Comparison of ENCODE assay signal across 8 cellular contexts in the genomic region with DNA sequence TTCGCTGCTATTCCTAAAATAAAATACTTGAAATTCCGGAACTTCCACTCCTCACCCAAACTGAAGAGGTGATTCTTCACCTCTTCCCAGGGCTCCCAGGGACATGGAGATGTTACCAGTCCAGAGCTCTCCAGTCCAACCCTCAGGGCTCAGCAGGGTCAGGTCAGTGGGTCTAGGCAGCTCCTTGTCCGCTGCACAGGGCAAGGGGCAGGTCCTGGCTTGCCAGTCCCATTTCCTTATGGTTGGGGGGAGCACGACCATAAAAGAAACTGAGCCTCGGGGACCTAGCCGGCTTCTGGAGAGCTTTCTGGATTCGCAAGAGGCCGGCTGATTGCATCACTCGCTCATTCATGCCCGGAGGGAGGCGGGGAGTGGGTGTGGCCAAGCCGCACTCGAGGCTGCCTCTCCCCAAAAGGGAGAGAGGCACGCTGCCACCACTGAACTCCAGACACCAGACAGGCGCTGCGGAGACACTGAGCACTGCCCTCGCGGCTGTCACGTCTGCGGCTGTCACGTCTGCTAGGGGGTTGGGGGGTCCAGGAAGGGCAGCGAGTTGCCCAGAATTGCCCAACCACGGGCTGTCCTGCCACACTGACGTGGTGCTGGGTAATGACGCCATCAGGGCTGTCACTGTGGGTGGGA.
A peak's percentile ranks its signal among the peaks of the same experiment; 100 is the strongest.
DNase-seq lines count a peak whose midpoint lies in the region; ATAC-seq and TF ChIP-seq lines count a peak whose summit lies in the region.

No MANE protein-coding gene starts in this region.

- peak overlapping the region; percentile 34; the same call in 1 of the 2 replicates for H3K4me2 ChIP-seq in KMS-11
- H3K4me2 ChIP-seq in parathyroid adenoma (ENCODE audit: low read length) = peak overlapping the region; percentile 25

- H3K4me1 Mint-ChIP-seq in activated naive CD8-positive, alpha-beta T cell (ENCODE audit: low read depth) = peaks cover 30% of the 10 kb centered on the region

- H3K9me3 ChIP-seq in parathyroid adenoma (ENCODE audit: control insufficient read depth, low read length) (no peaks in the 10 kb centered on the region), tibial artery (no peaks in the 10 kb centered on the region)

- H3K4me3 ChIP-seq in KMS-11 (IDR thresholded peaks at IDR 0.05; ENCODE audit: insufficient read depth, low read depth, low read length) (no peak overlapping the region), parathyroid adenoma (ENCODE audit: low read depth, low read length) (no peak overlapping the region), tibial artery (peak overlapping the region; percentile 30 to 34)

- H3K4me3 Mint-ChIP-seq in activated naive CD8-positive, alpha-beta T cell = peak overlapping the region; percentile 63

- no peaks in the 10 kb centered on the region for H3K9me3 Mint-ChIP-seq in activated naive CD8-positive, alpha-beta T cell (ENCODE audit: low read depth)

- TF ChIP-seq CTCF in KMS-11 (conservative IDR thresholded peaks at IDR 0.05; ENCODE audit: low read depth, low read length) = no peak
- TF ChIP-seq CTCF in parathyroid adenoma (IDR thresholded peaks at IDR 0.05) = no peak
- no peak for TF ChIP-seq CTCF in tibial artery (IDR thresholded peaks at IDR 0.05)

- DNase-seq in AG08396 (ENCODE audit: low spot score) (peak; percentile 96), SKM-1 treated with dmso at 0.1 percent for 144 hours (lab: John Stamatoyannopoulos, UW; ENCODE audit: unreplicated experiment) (peak; percentile 86), glomerular visceral epithelial cell (ENCODE audit: extremely low spot score) (peak; percentile 66), tibial artery (peak; percentile 97 to 99)

- peaks cover 2% of the 10 kb centered on the region for H3K36me3 Mint-ChIP-seq in activated naive CD8-positive, alpha-beta T cell

- peaks cover 36% of the 10 kb centered on the region for H4K20me1 ChIP-seq in KMS-11 (ENCODE audit: insufficient read depth)

- H3K4me1 ChIP-seq in KMS-11 (ENCODE audit: low read depth, poor library complexity, severe bottlenecking) = peaks cover 38% of the 10 kb centered on the region
- H3K4me1 ChIP-seq in parathyroid adenoma = peaks cover 5% of the 10 kb centered on the region
- peaks cover 0 to 49% (median 35%) of the 10 kb centered on the region in 4 donors for H3K4me1 ChIP-seq in tibial artery

- intact Hi-C loops in tibial artery (cut with DNase I; ENCODE audit: low total_unique reads) = loop anchor here (5.0 kb wide), 1 partner anchor 54 kb away; no protein-coding TSS in a partner anchor

- H3K79me2 ChIP-seq in KMS-11 (ENCODE audit: insufficient read depth, low read depth) = peaks cover 96% of the 10 kb centered on the region
- no peaks in the 10 kb centered on the region for H3K79me2 ChIP-seq in parathyroid adenoma

- peak; percentile 62 for ATAC-seq in GM19035 (IDR thresholded peaks at IDR 0.05; ENCODE audit: unreplicated experiment)

- H3K9ac ChIP-seq in KMS-11 (no peak overlapping the region; the same call in 1 of the 2 replicates), parathyroid adenoma (no peak overlapping the region)

- peak overlapping the region; percentile 41; the same call in 1 of the 2 replicates for H3K27ac ChIP-seq in KMS-11
- no peak overlapping the region for H3K27ac ChIP-seq in parathyroid adenoma
- H3K27ac ChIP-seq in tibial artery = peak overlapping the region; percentile 76 to 77

- peaks cover 8% of the 10 kb centered on the region; the same call in 1 of the 2 replicates for H3K36me3 ChIP-seq in KMS-11 (ENCODE audit: insufficient read depth)
- no peaks in the 10 kb centered on the region for H3K36me3 ChIP-seq in parathyroid adenoma (ENCODE audit: control insufficient read depth, insufficient read depth, low read length)
- peaks cover 0 to 4% (median 0%) of the 10 kb centered on the region in 3 donors for H3K36me3 ChIP-seq in tibial artery

- H3K27ac Mint-ChIP-seq in activated naive CD8-positive, alpha-beta T cell = peak overlapping the region; percentile 70

- no peak overlapping the region for H2AFZ ChIP-seq in KMS-11 (ENCODE audit: low read depth)
- H2AFZ ChIP-seq in parathyroid adenoma = peak overlapping the region; percentile 69

- H3K27me3 Mint-ChIP-seq in activated naive CD8-positive, alpha-beta T cell = no peaks in the 10 kb centered on the region

- H3K27me3 ChIP-seq in KMS-11 (ENCODE audit: insufficient read depth, low read depth) (no peaks in the 10 kb centered on the region), parathyroid adenoma (ENCODE audit: control insufficient read depth, insufficient read depth, low read length) (no peaks in the 10 kb centered on the region), tibial artery (no peaks in the 10 kb centered on the region)

Comparison
In these comparisons a context has a peak if more than half of its experiments do, and no peak if none do; other contexts are left out.
1. H3K4me3 ChIP-seq: peak in tibial artery (2 of 2); none in KMS-11 (single experiment) and parathyroid adenoma (single experiment).
2. Peak in every context shown above with its lines, with median percentiles within 50 percentile points of each other: DNase-seq.